In the genomic region with DNA sequence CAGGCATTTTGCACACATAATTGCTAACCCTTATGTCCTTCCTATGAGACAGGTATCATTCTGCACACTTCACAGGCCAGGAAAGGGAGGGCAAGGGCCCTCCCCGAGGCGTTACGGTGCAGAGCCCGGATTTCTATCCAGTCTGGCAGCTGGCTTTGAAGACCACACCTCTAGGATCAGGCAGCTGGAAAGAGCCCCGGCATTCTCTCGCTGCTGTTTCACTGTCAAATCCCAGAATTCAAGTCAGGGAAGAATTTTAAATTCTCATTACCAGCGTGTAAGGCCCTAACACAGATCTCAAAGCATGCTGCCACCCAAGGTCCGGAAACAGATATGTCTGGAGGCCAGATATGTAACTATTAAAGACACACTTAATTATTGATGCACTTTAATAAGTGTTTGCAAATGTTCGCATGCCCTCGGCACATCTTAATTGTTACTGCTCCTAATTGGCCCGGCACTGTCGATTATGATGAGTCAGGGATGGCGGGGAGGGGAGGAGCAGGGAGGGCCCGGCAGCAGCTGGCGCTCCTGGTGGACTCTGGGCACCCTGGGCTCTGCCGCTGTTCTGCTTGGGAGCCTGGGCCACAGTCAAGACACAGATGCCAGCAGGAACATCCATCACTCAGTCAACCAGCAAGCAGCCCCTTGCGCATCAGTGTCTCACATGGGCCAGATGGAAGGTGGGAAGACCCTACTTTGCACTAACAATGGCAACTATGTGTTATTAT, we compare ENCODE assay signal across 28 cellular contexts.
DNase-seq lines count a peak whose midpoint lies in the region; ATAC-seq and TF ChIP-seq lines count a peak whose summit lies in the region.
"Had no signal": no experiment of that assay in that cellular context is flagged by ENCODE, and none has a peak within 500 bp of the region (broad histone marks: within the 10 kb centered on the region; RNA-seq: fewer than 3 reads in every experiment).

No MANE protein-coding gene starts in this region.

- H2AFZ ChIP-seq in osteoblast (ENCODE audit: low read length): no peak overlapping the region
- H2AFZ ChIP-seq: hepatocyte had no signal

- H3K4me1 ChIP-seq in osteoblast (ENCODE audit: insufficient read depth, low read length): no peaks in the 10 kb centered on the region
- H3K4me1 ChIP-seq: breast epithelium, pancreas, Peyer's patch, right atrium auricular region, testis had no signal

- H3K79me2 ChIP-seq in osteoblast (ENCODE audit: insufficient read depth, low read length): no peaks in the 10 kb centered on the region
- H3K79me2 ChIP-seq: hepatocyte had no signal

- peak overlapping the region; percentile 7 for H3K4me3 Mint-ChIP-seq in activated T-helper 17 cell treated with anti-CD3 and anti-CD28 coated beads, Interleukin-2, amount 50 U/mL, for 72 hours
- H3K4me3 Mint-ChIP-seq: activated CD8-positive, alpha-beta T cell treated with anti-CD3 and anti-CD28 coated beads, Interleukin-2, amount 10 ng/mL, durations not matched to agents 7 days and 5 days; activated naive CD8-positive, alpha-beta T cell; CD4-positive, alpha-beta T cell; GM23338; IgD-negative memory B cell; nephron progenitor cell; stimulated activated naive CD8-positive, alpha-beta T cell treated with anti-CD3 and anti-CD28 coated beads, Interleukin-15, Interleukin-2, amounts not matched to agents 100 ng/mL and 50 ng/mL, for 24 hours; T-helper 2 cell treated with Interferon-gamma antibody and Interleukin-4, amounts not matched to agents 5 μg/mL and 100 μg/mL, for 36 hours had no signal

- H3K27ac Mint-ChIP-seq in activated T-helper 17 cell treated with anti-CD3 and anti-CD28 coated beads, Interleukin-2, amount 50 U/mL, for 72 hours: no peak overlapping the region
- H3K27ac Mint-ChIP-seq: activated CD8-positive, alpha-beta T cell treated with anti-CD3 and anti-CD28 coated beads, Interleukin-2, amount 10 ng/mL, durations not matched to agents 7 days and 5 days; activated naive CD8-positive, alpha-beta T cell; CD4-positive, alpha-beta T cell; GM23338; IgD-negative memory B cell; nephron progenitor cell; stimulated activated naive CD8-positive, alpha-beta T cell treated with anti-CD3 and anti-CD28 coated beads, Interleukin-15, Interleukin-2, amounts not matched to agents 100 ng/mL and 50 ng/mL, for 24 hours; T-helper 2 cell treated with Interferon-gamma antibody and Interleukin-4, amounts not matched to agents 5 μg/mL and 100 μg/mL, for 36 hours had no signal

- H3K36me3 ChIP-seq in osteoblast (ENCODE audit: insufficient read depth, low read length): no peaks in the 10 kb centered on the region
- H3K36me3 ChIP-seq: breast epithelium, pancreas, Peyer's patch, right atrium auricular region had no signal

- H3K4me2 ChIP-seq in osteoblast (ENCODE audit: insufficient read depth, low read length): no peak overlapping the region
- H3K4me2 ChIP-seq: hepatocyte had no signal

- no peaks in the 10 kb centered on the region for H3K36me3 Mint-ChIP-seq in activated T-helper 17 cell treated with anti-CD3 and anti-CD28 coated beads, Interleukin-2, amount 50 U/mL, for 72 hours (ENCODE audit: low read depth)
- H3K36me3 Mint-ChIP-seq: activated naive CD8-positive, alpha-beta T cell had no signal

- ATAC-seq in activated T-helper 17 cell treated with anti-CD3 and anti-CD28 coated beads, Interleukin-2, amount 50 U/mL, for 72 hours (replicated peaks): no peak
- ATAC-seq in GM19328 (IDR thresholded peaks at IDR 0.05; ENCODE audit: unreplicated experiment): no peak
- ATAC-seq: activated CD8-positive, alpha-beta T cell treated with anti-CD3 and anti-CD28 coated beads, Interleukin-2, amount 10 ng/mL, durations not matched to agents 7 days and 5 days; GM23338; left cardiac atrium; pancreas had no signal

- H3K9me3 ChIP-seq in osteoblast (ENCODE audit: low read depth, low read length): no peaks in the 10 kb centered on the region
- H3K9me3 ChIP-seq: breast epithelium, pancreas, Peyer's patch, right atrium auricular region, testis had no signal

- no peak for TF ChIP-seq CTCF in osteoblast (IDR thresholded peaks at IDR 0.05; ENCODE audit: extremely low read depth, low read depth, low read length)

- no peak overlapping the region for H3K4me3 ChIP-seq in osteoblast (ENCODE audit: insufficient read depth, low read length)
- H3K4me3 ChIP-seq: breast epithelium, GM23338, hepatocyte, lung, pancreas, Peyer's patch, right atrium auricular region, testis had no signal

- H3K27me3 Mint-ChIP-seq in activated T-helper 17 cell treated with anti-CD3 and anti-CD28 coated beads, Interleukin-2, amount 50 U/mL, for 72 hours: no peaks in the 10 kb centered on the region

- no peak overlapping the region for H3K27ac ChIP-seq in osteoblast (ENCODE audit: low read depth, low read length)
- H3K27ac ChIP-seq: breast epithelium, hepatocyte, pancreas, Peyer's patch, right atrium auricular region, testis had no signal

- H3K4me1 Mint-ChIP-seq in activated T-helper 17 cell treated with anti-CD3 and anti-CD28 coated beads, Interleukin-2, amount 50 U/mL, for 72 hours: peaks cover 12% of the 10 kb centered on the region

- H4K20me1 ChIP-seq in osteoblast (ENCODE audit: insufficient read depth, low read length): no peaks in the 10 kb centered on the region

- H3K27me3 ChIP-seq in osteoblast (ENCODE audit: insufficient read depth, low read length): peaks cover 43% of the 10 kb centered on the region
- H3K27me3 ChIP-seq: Peyer's patch, right atrium auricular region, testis had no signal

- no peaks in the 10 kb centered on the region for H3K9me3 Mint-ChIP-seq in activated T-helper 17 cell treated with anti-CD3 and anti-CD28 coated beads, Interleukin-2, amount 50 U/mL, for 72 hours
- H3K9me3 Mint-ChIP-seq: CD4-positive, alpha-beta T cell; GM23338; IgD-negative memory B cell; nephron progenitor cell; stimulated activated naive CD8-positive, alpha-beta T cell treated with anti-CD3 and anti-CD28 coated beads, Interleukin-15, Interleukin-2, amounts not matched to agents 100 ng/mL and 50 ng/mL, for 24 hours; T-helper 2 cell treated with Interferon-gamma antibody and Interleukin-4, amounts not matched to agents 5 μg/mL and 100 μg/mL, for 36 hours had no signal

- DNase-seq in NCI-H2107 treated with DMSO at 0.1 percent for 48 hours (lab: John Stamatoyannopoulos, UW; ENCODE audit: unreplicated experiment) (peak; percentile 41), NCI-H2107 (lab: John Stamatoyannopoulos, UW) (no peak), NCI-H1105 (lab: John Stamatoyannopoulos, UW) (peak; percentile 49), osteoblast (ENCODE audit: insufficient read length, low spot score, missing footprints) (peak; percentile 42), KG1 (lab: John Stamatoyannopoulos, UW) (no peak)
- no peak for DNase-seq in activated T-cell treated with anti-CD3 and anti-CD28 coated beads, Interleukin-2, amount 50 U/mL, for 48 hours
- DNase-seq: 8988T; activated CD8-positive, alpha-beta T cell treated with anti-CD3 and anti-CD28 coated beads, Interleukin-2, amount 10 ng/mL, durations not matched to agents 7 days and 5 days; CD4-positive, alpha-beta T cell; left cardiac atrium; NCI-H524 treated with DMSO at 0.1 percent for 48 hours; nephron progenitor cell; pancreas; Peyer's patch; stimulated activated CD4-positive, alpha-beta T cell treated with anti-CD3 and anti-CD28 coated beads, Interleukin-2, amount 100 ng/mL, for 24 hours; stimulated activated CD8-positive, alpha-beta memory T cell treated with anti-CD3 and anti-CD28 coated beads, Interleukin-4, amount 100 ng/mL, for 48 hours; testis had no signal

Comparison
In these comparisons a context has a peak if more than half of its experiments do, and no peak if none do; other contexts are left out.
1. DNase-seq: peak in NCI-H2107 treated with DMSO at 0.1 percent for 48 hours (single experiment), NCI-H1105 (single experiment) and osteoblast (single experiment); none in NCI-H2107 (single experiment), KG1 (single experiment) and activated T-cell treated with anti-CD3 and anti-CD28 coated beads, Interleukin-2, amount 50 U/mL, for 48 hours (0 of 2).